In genomic region chr17:21094298-21094704, GRCh38 we compare ENCODE assay signal across 21 cellular contexts.
"Had no signal": no experiment of that assay in that cellular context is flagged by ENCODE, and none has a peak within 500 bp of the region (broad histone marks: within the 10 kb centered on the region; RNA-seq: fewer than 3 reads in every experiment).

No MANE protein-coding gene starts in this region.

- H3K27me3 ChIP-seq: dorsolateral prefrontal cortex, foreskin keratinocyte, thyroid gland had no signal

- ATAC-seq: activated CD8-positive, alpha-beta T cell treated with anti-CD3 and anti-CD28 coated beads for 36 hours; activated T-helper 17 cell treated with anti-CD3 and anti-CD28 coated beads, Interleukin-2, amount 50 U/mL, for 72 hours; foreskin keratinocyte; left lung had no signal

- H3K36me3 ChIP-seq: left lung, thyroid gland had no signal

- FAIRE-seq: keratinocyte had no signal

- H3K4me1 ChIP-seq: foreskin keratinocyte had no signal

- H3K36me3 Mint-ChIP-seq: activated naive CD8-positive, alpha-beta T cell treated with anti-CD3 and anti-CD28 coated beads, Interleukin-2, amount 10 ng/mL, durations not matched to agents 7 days and 5 days; mesothelial cell of epicardium had no signal

- H3K9me3 ChIP-seq: left lung, thyroid gland had no signal

- H3K27me3 Mint-ChIP-seq: activated CD8-positive, alpha-beta T cell treated with anti-CD3 and anti-CD28 coated beads for 36 hours; activated naive CD8-positive, alpha-beta T cell treated with anti-CD3 and anti-CD28 coated beads, Interleukin-2, amount 10 ng/mL, durations not matched to agents 7 days and 5 days; activated T-helper 17 cell treated with anti-CD3 and anti-CD28 coated beads, Interleukin-2, amount 50 U/mL, for 72 hours had no signal

- DNase-seq: activated CD4-positive, alpha-beta T cell treated with anti-CD3 and anti-CD28 coated beads for 48 hours; activated CD4-positive, CD25-positive, alpha-beta regulatory T cell; activated CD8-positive, alpha-beta T cell treated with anti-CD3 and anti-CD28 coated beads for 36 hours; activated naive CD4-positive, alpha-beta T cell treated with Interleukin-2 at 50 U/mL for 16 hours; activated naive CD8-positive, alpha-beta T cell treated with anti-CD3 and anti-CD28 coated beads, Interleukin-2, amount 10 ng/mL, durations not matched to agents 7 days and 5 days; activated T-cell treated with anti-CD3 and anti-CD28 coated beads, Interleukin-2, amount 50 U/mL, for 1 hour; amygdala; caudate nucleus; dorsolateral prefrontal cortex; foreskin keratinocyte; hippocampal formation; left lung; occipital lobe; posterior cingulate gyrus; stimulated activated CD8-positive, alpha-beta memory T cell treated with anti-CD3 and anti-CD28 coated beads, Interleukin-4, amount 100 ng/mL, for 48 hours; stimulated activated naive CD4-positive, alpha-beta T cell; thyroid gland had no signal

- H3K4me3 Mint-ChIP-seq: activated CD8-positive, alpha-beta T cell treated with anti-CD3 and anti-CD28 coated beads for 36 hours; activated naive CD8-positive, alpha-beta T cell treated with anti-CD3 and anti-CD28 coated beads, Interleukin-2, amount 10 ng/mL, durations not matched to agents 7 days and 5 days; activated T-helper 17 cell treated with anti-CD3 and anti-CD28 coated beads, Interleukin-2, amount 50 U/mL, for 72 hours; mesothelial cell of epicardium had no signal

- H3K27ac ChIP-seq: dorsolateral prefrontal cortex, epithelial cell of prostate, foreskin keratinocyte, left lung, thyroid gland had no signal

- H3K4me3 ChIP-seq: dorsolateral prefrontal cortex, left lung, thyroid gland had no signal

- H3K27ac Mint-ChIP-seq: activated CD8-positive, alpha-beta T cell treated with anti-CD3 and anti-CD28 coated beads for 36 hours; activated naive CD8-positive, alpha-beta T cell treated with anti-CD3 and anti-CD28 coated beads, Interleukin-2, amount 10 ng/mL, durations not matched to agents 7 days and 5 days; activated T-helper 17 cell treated with anti-CD3 and anti-CD28 coated beads, Interleukin-2, amount 50 U/mL, for 72 hours; mesothelial cell of epicardium had no signal

- H3K9me3 Mint-ChIP-seq: activated CD8-positive, alpha-beta T cell treated with anti-CD3 and anti-CD28 coated beads for 36 hours; activated naive CD8-positive, alpha-beta T cell treated with anti-CD3 and anti-CD28 coated beads, Interleukin-2, amount 10 ng/mL, durations not matched to agents 7 days and 5 days; activated T-helper 17 cell treated with anti-CD3 and anti-CD28 coated beads, Interleukin-2, amount 50 U/mL, for 72 hours; mesothelial cell of epicardium had no signal
